Comparison of ENCODE assay signal across 26 cellular contexts in the genomic region with DNA sequence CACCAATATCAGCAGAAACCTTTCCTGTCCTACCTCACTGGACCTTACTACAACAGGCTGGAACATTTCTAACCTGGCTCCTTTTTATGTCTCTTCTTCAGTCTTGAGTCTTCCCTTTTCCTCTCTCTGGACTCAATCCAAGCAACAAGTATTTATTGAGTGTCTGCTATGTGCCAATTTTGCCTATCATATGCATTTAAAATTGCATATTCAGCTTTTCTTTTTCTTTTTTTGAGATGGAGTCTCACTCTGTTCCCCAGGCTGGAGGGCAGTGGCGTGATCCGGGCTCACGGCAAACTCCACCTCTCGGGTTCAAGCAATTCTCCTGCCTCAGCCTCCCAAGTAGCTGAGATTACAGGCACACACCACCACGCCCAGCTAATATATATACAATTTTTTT.
"Had no signal": no experiment of that assay in that cellular context is flagged by ENCODE, and none has a peak within 500 bp of the region (broad histone marks: within the 10 kb centered on the region; RNA-seq: fewer than 3 reads in every experiment).

No MANE protein-coding gene starts in this region.

- H3K27me3 ChIP-seq: colonic mucosa, esophagus squamous epithelium, gastrocnemius medialis, left lung had no signal

- H3K27ac ChIP-seq: colonic mucosa, epithelial cell of prostate, esophagus squamous epithelium, gastrocnemius medialis, heart right ventricle, left lung, lower lobe of right lung had no signal

- H3K9me3 ChIP-seq: colonic mucosa, esophagus squamous epithelium, gastrocnemius medialis, lower lobe of right lung, mucosa of descending colon had no signal

- H3K4me1 ChIP-seq: colonic mucosa, esophagus squamous epithelium, gastrocnemius medialis, heart right ventricle, left lung, lower lobe of right lung had no signal

- ATAC-seq: effector memory CD8-positive, alpha-beta T cell; esophagus mucosa; gastrocnemius medialis; heart right ventricle; left cardiac atrium; left lung; left ventricle myocardium superior; lower lobe of right lung; mucosa of descending colon had no signal

- H3K4me3 ChIP-seq: colonic mucosa, esophagus squamous epithelium, gastrocnemius medialis, heart right ventricle, left lung, lower lobe of right lung, mucosa of descending colon had no signal

- FAIRE-seq: endometrium, islet of Langerhans, keratinocyte had no signal

- DNase-seq: colonic mucosa; cortex of kidney; effector CD8-positive, alpha-beta T cell; effector memory CD8-positive, alpha-beta T cell; endodermal cell; erythroblast; esophagus squamous epithelium; foreskin fibroblast; foreskin melanocyte; gastrocnemius medialis; glutamatergic neuron; head of caudate nucleus; heart right ventricle; hippocampal formation; left cardiac atrium; left lung; left ventricle myocardium superior; lower lobe of right lung; mesenchymal stem cell; mucosa of descending colon; naive B cell had no signal

- H3K36me3 ChIP-seq: colonic mucosa, esophagus squamous epithelium, gastrocnemius medialis, heart right ventricle, left lung, lower lobe of right lung had no signal
